ENCODE assay signal across 8 cellular contexts in the genomic region with DNA sequence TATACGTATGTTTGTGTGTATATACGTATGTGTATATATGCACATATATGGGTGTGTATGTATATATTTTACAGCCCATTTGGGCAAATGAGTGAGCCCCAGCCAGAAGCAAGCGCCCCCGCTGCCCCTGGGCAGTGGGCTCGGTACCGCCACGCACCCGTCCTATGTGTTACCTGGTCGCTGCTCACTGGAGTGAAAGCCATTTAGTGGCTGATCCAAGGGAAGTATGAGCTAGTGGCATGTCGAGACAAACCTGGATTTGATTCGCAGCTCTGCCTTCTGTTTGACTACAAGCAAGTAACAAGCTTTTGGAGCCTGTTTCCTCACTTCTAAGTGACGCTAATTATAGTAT. TPM values are rescaled to one million over a fixed set of nuclear protein-coding genes. Genes with fewer than 3 reads are reported as not detected.
DNase-seq lines count a peak whose midpoint lies in the region; ATAC-seq, FAIRE-seq and TF ChIP-seq lines count a peak whose summit lies in the region.

No MANE protein-coding gene starts in this region.

- H3K4me3 Mint-ChIP-seq in CD8-positive, alpha-beta memory T cell: peak overlapping the region; percentile 67 to 89 (median 86)

- peak overlapping the region; percentile 34 to 99 (median 76) for H3K27ac Mint-ChIP-seq in CD8-positive, alpha-beta memory T cell

- H2AK5ac ChIP-seq in H1 (ENCODE audit: low read depth, low read length): no peak overlapping the region; the same call in 1 of the 2 replicates

- TF ChIP-seq CTCF in MM.1S (IDR thresholded peaks at IDR 0.05; ENCODE audit: low read length) (no peak), H1 (IDR thresholded peaks at IDR 0.05; ENCODE audit: control extremely low read depth in 1 of 3, insufficient read depth in 1 of 3, low read depth in 1 of 3, low read length in 3 of 3) (no peak), neutrophil (IDR thresholded peaks at IDR 0.05) (no peak)

- TF ChIP-seq RAD21 in H1 (IDR thresholded peaks at IDR 0.05 in 1 of 2, conservative IDR thresholded peaks at IDR 0.05 in 1 of 2; ENCODE audit: low read depth in 2 of 2, low read length in 2 of 2): no peak

- H3K79me2 ChIP-seq in MM.1S (ENCODE audit: low read length) (no peaks in the 10 kb centered on the region), H1 (ENCODE audit: control insufficient read depth in 1 of 2, insufficient read depth in 2 of 2, low read length in 2 of 2) (no peaks in the 10 kb centered on the region)

- peaks cover 6 to 7% of the 10 kb centered on the region in 2 donors for H3K27me3 Mint-ChIP-seq in CD8-positive, alpha-beta memory T cell

- ATAC-seq in GM21723 (IDR thresholded peaks at IDR 0.05; ENCODE audit: unreplicated experiment): no peak

- no peaks in the 10 kb centered on the region for H3K9me3 ChIP-seq in CD8-positive, alpha-beta memory T cell (ENCODE audit: low read length)
- H3K9me3 ChIP-seq in MM.1S (replicated peaks; ENCODE audit: insufficient read depth, low read length) (no peaks in the 10 kb centered on the region), H1 (ENCODE audit: insufficient read depth in 2 of 2, low read depth in 1 of 2, low read length in 1 of 2) (peaks cover 0 to 6% of the 10 kb centered on the region in 2 experiments; a peak in 2 of 4 replicates), neutrophil (no peaks in the 10 kb centered on the region)

- peak overlapping the region; percentile 75; the same call in 1 of the 2 replicates for H3K9ac ChIP-seq in MM.1S (ENCODE audit: low read length)
- H3K9ac ChIP-seq in H1 (replicated peaks in 1 of 4; ENCODE audit: extremely low read depth in 1 of 4, low read depth in 3 of 4, low read length in 3 of 4): 0 out of 7 replicates have a peak overlapping the region, but pooled peaks of 1 of the 4 experiments have one; percentile 1

- no peak for FAIRE-seq in H1 (lab: Jason Lieb, UNC)

- H3K18ac ChIP-seq in H1 (ENCODE audit: extremely low read depth, low read length): peak overlapping the region; percentile 4; the same call in 1 of the 2 replicates

- H3K27me3 ChIP-seq in CD8-positive, alpha-beta memory T cell (ENCODE audit: insufficient read depth, low read length, poor library complexity, severe bottlenecking): no peaks in the 10 kb centered on the region
- H3K27me3 ChIP-seq in MM.1S (replicated peaks; ENCODE audit: insufficient read depth, low read length) (no peaks in the 10 kb centered on the region), H1 (replicated peaks in 1 of 4; ENCODE audit: control insufficient read depth in 3 of 4, extremely low read depth in 1 of 4, insufficient read depth in 3 of 4, low read length in 3 of 4) (peaks cover 18 to 45% (median 35%) of the 10 kb centered on the region in 4 experiments), neutrophil (peaks cover 53% of the 10 kb centered on the region)

- no peaks in the 10 kb centered on the region for H3K36me3 ChIP-seq in CD8-positive, alpha-beta memory T cell (ENCODE audit: insufficient read depth, low read length)
- no peaks in the 10 kb centered on the region for H3K36me3 ChIP-seq in MM.1S (replicated peaks; ENCODE audit: insufficient read depth, low read length)
- no peaks in the 10 kb centered on the region for H3K36me3 ChIP-seq in H1 (ENCODE audit: control insufficient read depth in 2 of 4, insufficient read depth in 4 of 4, low read length in 3 of 4)
- peaks cover 9% of the 10 kb centered on the region for H3K36me3 ChIP-seq in neutrophil

- H3K4me3 ChIP-seq in CD8-positive, alpha-beta memory T cell (ENCODE audit: low read length): peak overlapping the region; percentile 56
- peak overlapping the region; percentile 73 for H3K4me3 ChIP-seq in MM.1S (ENCODE audit: low read length)
- H3K4me3 ChIP-seq in H1 (ENCODE audit: extremely low read depth in 1 of 4, insufficient read depth in 2 of 4, low read depth in 3 of 4, low read length in 4 of 4): peak overlapping the region; percentile 42 to 64 (median 58); a peak in 7 of 8 replicates
- peak overlapping the region; percentile 52 to 59 for H3K4me3 ChIP-seq in neutrophil (ENCODE audit: low read depth in 1 of 2, low read length in 1 of 2)

- H3K4me2 ChIP-seq in MM.1S (ENCODE audit: low read depth, low read length) (peak overlapping the region; percentile 65), H1 (ENCODE audit: insufficient read depth in 1 of 2, low read depth in 2 of 2, low read length in 2 of 2) (peak overlapping the region; percentile 76 to 94)

- H3K27ac ChIP-seq in CD8-positive, alpha-beta memory T cell (ENCODE audit: low read depth, low read length): no peak overlapping the region
- H3K27ac ChIP-seq in MM.1S (ENCODE audit: low read length) (peak overlapping the region; percentile 66; the same call in 1 of the 2 replicates), H1 (ENCODE audit: low read depth, low read length) (no peak overlapping the region), neutrophil (peak overlapping the region; percentile 5)

- TF ChIP-seq POLR2A in H1 (IDR thresholded peaks at IDR 0.05; ENCODE audit: control extremely low read depth in 1 of 2, low read depth in 2 of 2, low read length in 2 of 2): no peak

- no peak overlapping the region for H2BK20ac ChIP-seq in H1 (ENCODE audit: low read length)

- TF ChIP-seq EP300 in H1 (IDR thresholded peaks at IDR 0.05; ENCODE audit: borderline replicate concordance in 1 of 2, low read depth in 2 of 2, low read length in 2 of 2): no peak

- no peaks in the 10 kb centered on the region for H3K9me3 Mint-ChIP-seq in CD8-positive, alpha-beta memory T cell

- H3K36me3 Mint-ChIP-seq in CD8-positive, alpha-beta memory T cell: peaks cover 0 to 5% (median 2%) of the 10 kb centered on the region in 3 donors

- H4K5ac ChIP-seq in H1 (ENCODE audit: insufficient read length, low read depth, low read length): no peak overlapping the region

- H3K9me2 ChIP-seq in MM.1S (replicated peaks; ENCODE audit: insufficient read depth, low read length): no peaks in the 10 kb centered on the region

- no peak overlapping the region; the same call in 1 of the 2 replicates for H2BK15ac ChIP-seq in H1 (ENCODE audit: low read length)

- H3F3A ChIP-seq in MM.1S (ENCODE audit: insufficient read depth, low read length): peaks cover 6% of the 10 kb centered on the region

- H2AFZ ChIP-seq in MM.1S (ENCODE audit: low read length) (peak overlapping the region; percentile 60), H1 (ENCODE audit: low read length) (no peak overlapping the region)

- peak in 1 of 5 donors; percentile 3 for DNase-seq in CD8-positive, alpha-beta memory T cell
- DNase-seq in MM.1S (no peak), H1 (ENCODE audit: low read depth in 1 of 2, low spot score in 2 of 2) (no peak), NAMALWA (ENCODE audit: low spot score) (no peak), iPS-NIHi11 (ENCODE audit: low spot score) (no peak), HuH-7.5 (ENCODE audit: low spot score) (no peak)

- POLR2A ChIA-PET in CD8-positive, alpha-beta memory T cell (lab: Charles Lee): interaction anchor here (0.9 to 1.4 kb wide), 3 partner anchors 36 to 125 kb away, joined by 5 to 11 read pairs (median 8); a partner anchor contains a TSS
- POLR2A ChIA-PET in H1 (lab: Charles Lee; ENCODE audit: partially characterized antibody): interaction anchor here (0.7 to 1.2 kb wide), 2 partner anchors 36 to 50 kb away, joined by 3 read pairs; no protein-coding TSS in a partner anchor

- no peak overlapping the region for H3K56ac ChIP-seq in H1 (replicated peaks; ENCODE audit: insufficient read length, low read depth, low read length)

- peaks cover 18% of the 10 kb centered on the region for H3K4me1 ChIP-seq in CD8-positive, alpha-beta memory T cell (ENCODE audit: insufficient read depth, low read length)
- H3K4me1 ChIP-seq in MM.1S (ENCODE audit: low read length) (peaks cover 4% of the 10 kb centered on the region), H1 (replicated peaks in 1 of 4; ENCODE audit: control insufficient read depth in 3 of 4, insufficient read depth in 4 of 4, low read length in 3 of 4) (peaks cover 0 to 12% (median 4%) of the 10 kb centered on the region in 4 experiments; a peak in 5 of 7 replicates), neutrophil (ENCODE audit: control insufficient read depth in 1 of 2, insufficient read depth in 1 of 2, low read depth in 1 of 2, low read length in 1 of 2) (peaks cover 18 to 27% of the 10 kb centered on the region in 2 experiments)

- peaks cover 27 to 32% (median 29%) of the 10 kb centered on the region in 3 donors for H3K4me1 Mint-ChIP-seq in CD8-positive, alpha-beta memory T cell

- H2BK12ac ChIP-seq in H1 (ENCODE audit: low read depth, low read length): peak overlapping the region; percentile 5; the same call in 1 of the 2 replicates

- CTCF ChIA-PET in CD8-positive, alpha-beta memory T cell (lab: Charles Lee): interaction anchor here (0.8 to 2.3 kb wide), 5 partner anchors 9 to 93 kb away, joined by 3 to 7 read pairs (median 4); no protein-coding TSS in a partner anchor
- CTCF ChIA-PET in H1 (lab: Charles Lee; ENCODE audit: partially characterized antibody): interaction anchor here (0.7 to 2.4 kb wide), 7 partner anchors 9 to 152 kb away, joined by 3 to 7 read pairs (median 5); no protein-coding TSS in a partner anchor

- no peaks in the 10 kb centered on the region for H4K20me1 ChIP-seq in MM.1S (ENCODE audit: insufficient read depth, low read length)
- peaks cover 0 to 6% of the 10 kb centered on the region in 2 experiments for H4K20me1 ChIP-seq in H1 (replicated peaks in 1 of 2; ENCODE audit: control insufficient read depth in 1 of 2, insufficient read depth in 2 of 2, low read length in 2 of 2)

- no peak overlapping the region for H3K23ac ChIP-seq in H1 (ENCODE audit: insufficient read length)

- no peak overlapping the region for H3K4ac ChIP-seq in H1 (replicated peaks; ENCODE audit: insufficient read length, low read depth, low read length)

- no peak overlapping the region for H4K8ac ChIP-seq in H1 (ENCODE audit: extremely low read depth, insufficient read depth, low read length)

- no peak overlapping the region for H4K91ac ChIP-seq in H1 (replicated peaks; ENCODE audit: insufficient read length, low read length)

- H3K79me1 ChIP-seq in H1 (ENCODE audit: low read depth, low read length): no peaks in the 10 kb centered on the region

- WGBS in H1 (ENCODE audit: extremely low coverage in 1 of 2, insufficient coverage in 1 of 2, insufficient read length in 1 of 2, insufficient replicate concordance in 2 of 2, low coverage in 1 of 2, low lambda C conversion rate in 2 of 2, missing lambda C conversion rate in 1 of 2), 2 experiments: 33% methylated on average over 12 of the region's 12 CpGs; no CpG with 5 or more reads in 1 of the 2 experiments

- no peak overlapping the region for H3K14ac ChIP-seq in H1 (ENCODE audit: insufficient read length)

- H2BK5ac ChIP-seq in H1 (ENCODE audit: low read depth, low read length): no peak overlapping the region

- H2BK120ac ChIP-seq in H1 (replicated peaks; ENCODE audit: low read depth, low read length): no peak overlapping the region

- peaks cover 8% of the 10 kb centered on the region; the same call in 1 of the 2 replicates for H3K23me2 ChIP-seq in H1 (ENCODE audit: low read depth, low read length)

RNA-seq across cellular contexts. Expression of a gene that starts 35.8 kb away (rescaled TPM):
- 100 to 1,000 TPM; 106 to 108 TPM for total RNA-seq in CD8-positive, alpha-beta memory T cell
- 300 TPM for polyA plus RNA-seq in CD8-positive, alpha-beta memory T cell
- total RNA-seq in H1 (2021; fragmentation: NEBNext Ultra II Directional; extraction: Animal tissue kit (Norgen Biotek cat#: 25700)): 22.5 and 24.5 TPM in 2 replicates
- polyA plus RNA-seq in H1 (2011; rRNA removed): 7.3 and 7.8 TPM in 2 replicates
- polyA plus RNA-seq in H1 (2011; cell fraction: cytosol; rRNA removed): 8.5 TPM
- polyA plus RNA-seq in H1 (2011; cell fraction: nucleus; rRNA removed): 11.7 TPM
- 10.6 to 13.5 TPM (median 12.2 TPM) in 4 replicates for polyA plus RNA-seq in H1 (2012, experiment 1 of 2)
- polyA plus RNA-seq in H1 (2012, experiment 2 of 2): 1.0 TPM
- polyA plus RNA-seq in H1 (2013, experiment 1 of 2): 10.1 TPM
- 10.1 TPM for polyA plus RNA-seq in H1 (2013, experiment 2 of 2)
- 16.5 and 28.6 TPM in 2 replicates for polyA minus RNA-seq in H1 (2011; rRNA and poly(A)+ RNA removed)
- 15.0 TPM for polyA minus RNA-seq in H1 (2011; cell fraction: cytosol; rRNA and poly(A)+ RNA removed)
- polyA minus RNA-seq in H1 (2011; cell fraction: nucleus; rRNA and poly(A)+ RNA removed): 33.7 TPM

Comparison
In these comparisons a context has a peak if more than half of its experiments do, and no peak if none do; other contexts are left out.
1. H3K27ac ChIP-seq: peak in MM.1S (single experiment) and neutrophil (single experiment); none in CD8-positive, alpha-beta memory T cell (single experiment) and H1 (single experiment).
2. Peak in every context shown above with its lines, with median percentiles within 50 percentile points of each other: H3K4me3 ChIP-seq.